In genomic region chr12:54079150-54079549, GRCh38 we compare ENCODE assay signal across 13 cellular contexts. TPM values are rescaled to one million over a fixed set of nuclear protein-coding genes. Genes with fewer than 3 reads are reported as not detected.
DNase-seq lines count a peak whose midpoint lies in the region; ATAC-seq and TF ChIP-seq lines count a peak whose summit lies in the region.
"Not testable (repeated sequence)": the region's sequence is repeated elsewhere in the genome, so short reads cannot be mapped to it uniquely, and the experiment has no call there.
"Had no signal": no experiment of that assay in that cellular context is flagged by ENCODE, and none has a peak within 500 bp of the region (broad histone marks: within the 10 kb centered on the region; RNA-seq: fewer than 3 reads in every experiment).

No MANE protein-coding gene starts in this region.

- not testable (repeated sequence) for H2AFZ ChIP-seq in hepatocyte

- not testable (repeated sequence) for H3K9ac ChIP-seq in duodenal mucosa (ENCODE audit: low read depth in 1 of 2, low read length in 2 of 2); rectal smooth muscle tissue (ENCODE audit: low read length)
- H3K9ac ChIP-seq in stomach smooth muscle (ENCODE audit: low read length in 2 of 2): peak overlapping the region in 1 of 2 donors; percentile 29

- TF ChIP-seq CTCF in AG10803 (conservative IDR thresholded peaks at IDR 0.05; ENCODE audit: low read length); hepatocyte (IDR thresholded peaks at IDR 0.05; ENCODE audit: poor library complexity): not testable (repeated sequence)

- peak overlapping the region in 2 of 3 donors; percentile 59 to 88 for H3K27ac Mint-ChIP-seq in IgD-negative memory B cell
- peak overlapping the region; percentile 5 for H3K27ac Mint-ChIP-seq in activated T-cell treated with anti-CD3 and anti-CD28 coated beads, Interleukin-2, amount 50 U/mL, for 72 hours
- H3K27ac Mint-ChIP-seq in naive B cell: peak overlapping the region in 5 of 6 donors; percentile 11 to 75 (median 57)

- H3K4me3 ChIP-seq in AG10803 (ENCODE audit: low read length) (peak overlapping the region; percentile 52), rectal smooth muscle tissue (ENCODE audit: low read length) (peak overlapping the region; percentile 32), stomach smooth muscle (ENCODE audit: low read length in 2 of 2) (peak overlapping the region in 1 of 2 donors; percentile 54)
- H3K4me3 ChIP-seq in duodenal mucosa (ENCODE audit: low read depth in 1 of 2, low read length in 2 of 2); hepatocyte: not testable (repeated sequence)

- DNase-seq in AG10803 (ENCODE audit: low read depth); activated T-cell treated with anti-CD3 and anti-CD28 coated beads, Interleukin-2, amount 50 U/mL, for 72 hours; hepatocyte (ENCODE audit: low spot score); naive B cell: not testable (repeated sequence)

- not testable (repeated sequence) for H3K36me3 Mint-ChIP-seq in IgD-negative memory B cell; activated T-cell treated with anti-CD3 and anti-CD28 coated beads, Interleukin-2, amount 50 U/mL, for 72 hours (ENCODE audit: insufficient read depth in 2 of 2); naive B cell

- not testable (repeated sequence) for H3K9me3 Mint-ChIP-seq in IgD-negative memory B cell; activated T-cell treated with anti-CD3 and anti-CD28 coated beads, Interleukin-2, amount 50 U/mL, for 72 hours; naive B cell

- H3K36me3 ChIP-seq in duodenal mucosa (ENCODE audit: control insufficient read depth in 1 of 2, insufficient read depth in 2 of 2, low read length in 2 of 2); hepatocyte (replicated peaks; ENCODE audit: insufficient read depth, low read depth); rectal smooth muscle tissue (ENCODE audit: control insufficient read depth, insufficient read depth, low read length); stomach smooth muscle (ENCODE audit: control insufficient read depth in 2 of 2, insufficient read depth in 2 of 2, low read length in 2 of 2): not testable (repeated sequence)

- H3K9me2 ChIP-seq in hepatocyte (replicated peaks; ENCODE audit: insufficient read depth): not testable (repeated sequence)

- peaks cover 17 to 32% (median 17%) of the 10 kb centered on the region in 3 donors for H3K4me1 Mint-ChIP-seq in IgD-negative memory B cell
- H3K4me1 Mint-ChIP-seq in activated T-cell treated with anti-CD3 and anti-CD28 coated beads, Interleukin-2, amount 50 U/mL, for 72 hours (ENCODE audit: low read depth): peaks cover 31% of the 10 kb centered on the region
- peaks cover 30 to 37% (median 33%) of the 10 kb centered on the region in 3 donors for H3K4me1 Mint-ChIP-seq in naive B cell

- peak overlapping the region; percentile 20 for H3K27ac ChIP-seq in duodenal mucosa (ENCODE audit: low read depth, low read length)
- peak overlapping the region; percentile 53 for H3K27ac ChIP-seq in hepatocyte
- H3K27ac ChIP-seq in rectal smooth muscle tissue (ENCODE audit: low read depth, low read length): peak overlapping the region; percentile 51
- H3K27ac ChIP-seq in stomach smooth muscle (ENCODE audit: low read length): peak overlapping the region; percentile 49

- peak overlapping the region; percentile 73 for H3K4me2 ChIP-seq in hepatocyte

- H3K27me3 ChIP-seq in duodenal mucosa (ENCODE audit: control insufficient read depth in 1 of 2, insufficient read depth in 2 of 2, low read length in 2 of 2); rectal smooth muscle tissue (ENCODE audit: control insufficient read depth, insufficient read depth, low read length); stomach smooth muscle (ENCODE audit: control insufficient read depth in 1 of 2, insufficient read depth in 2 of 2, low read length in 2 of 2): not testable (repeated sequence)
- peaks cover 19% of the 10 kb centered on the region for H3K27me3 ChIP-seq in hepatocyte

- H4K20me1 ChIP-seq in hepatocyte (ENCODE audit: insufficient read depth, poor library complexity, severe bottlenecking): not testable (repeated sequence)

- not testable (repeated sequence) for ATAC-seq in activated T-cell treated with anti-CD3 and anti-CD28 coated beads, Interleukin-2, amount 50 U/mL, for 72 hours (replicated peaks in 1 of 2); naive B cell (ENCODE audit: low read depth in 2 of 2)

- not testable (repeated sequence) for H3K79me2 ChIP-seq in hepatocyte

- not testable (repeated sequence) for H3K4me1 ChIP-seq in duodenal mucosa (ENCODE audit: control insufficient read depth in 1 of 2, insufficient read depth in 2 of 2, low read length in 2 of 2); hepatocyte (ENCODE audit: insufficient read depth); rectal smooth muscle tissue (ENCODE audit: control insufficient read depth, insufficient read depth, low read length); stomach smooth muscle (ENCODE audit: control insufficient read depth, insufficient read depth, low read length)

- not testable (repeated sequence) for H3K9me3 ChIP-seq in duodenal mucosa (ENCODE audit: control insufficient read depth in 1 of 2, low read length in 2 of 2); hepatocyte (ENCODE audit: low read depth); stomach smooth muscle (ENCODE audit: control insufficient read depth in 2 of 2, low read length in 2 of 2)

- not testable (repeated sequence) for H3K27me3 Mint-ChIP-seq in IgD-negative memory B cell; activated T-cell treated with anti-CD3 and anti-CD28 coated beads, Interleukin-2, amount 50 U/mL, for 72 hours (ENCODE audit: low read depth); naive B cell

- 40% methylated on average over 12 of the region's 13 CpGs for WGBS in hepatocyte (ENCODE audit: low lambda C conversion rate, missing lambda C conversion rate)

- H3K4me3 Mint-ChIP-seq in IgD-negative memory B cell (peak overlapping the region in 2 of 4 donors; percentile 22 to 80), naive B cell (peak overlapping the region in 6 of 8 donors; percentile 0 to 67 (median 32))
- H3K4me3 Mint-ChIP-seq in activated T-cell treated with anti-CD3 and anti-CD28 coated beads, Interleukin-2, amount 50 U/mL, for 72 hours: not testable (repeated sequence)

RNA-seq across cellular contexts. Expression of gene HOXC4, which starts 25.5 kb away (rescaled TPM):
- 2.3 TPM for polyA plus RNA-seq in IgD-negative memory B cell
- total RNA-seq in activated T-cell treated with anti-CD3 and anti-CD28 coated beads, Interleukin-2, amount 50 U/mL, for 72 hours: 1 to 10 TPM in 1 of 2 donors, under 1 TPM in 1; 1.00 to 1.1 TPM
- total RNA-seq in hepatocyte: 1.5 and 2.1 TPM in 2 replicates
- polyA plus RNA-seq in hepatocyte: 4.4 and 4.8 TPM in 2 replicates
- polyA plus RNA-seq in naive B cell (ENCODE audit: low read depth in 6 of 6): 1 to 10 TPM in 1 of 6 donors, under 1 TPM in 4, not detected in 1; 0.17 to 1.0 (median 0.42) TPM
- total RNA-seq: H7 had no signal

RNA-seq across cellular contexts. Expression of gene HOXC5, which starts 46.3 kb away (rescaled TPM):
- polyA plus RNA-seq in IgD-negative memory B cell (not detected), hepatocyte (0.18 and 1.1 TPM in 2 replicates), naive B cell (ENCODE audit: low read depth in 6 of 6) (not detected)
- not detected for total RNA-seq in activated T-cell treated with anti-CD3 and anti-CD28 coated beads, Interleukin-2, amount 50 U/mL, for 72 hours
- total RNA-seq in hepatocyte: 0.20 and 0.40 TPM in 2 replicates
- total RNA-seq: G401, GM12878, H7, MCF 10A, OCI-LY7 had no signal

RNA-seq across cellular contexts. Expression of gene HOXC6, which starts 50.9 kb away (rescaled TPM):
- polyA plus RNA-seq in IgD-negative memory B cell (not detected), hepatocyte (11.1 and 12.1 TPM in 2 replicates), naive B cell (ENCODE audit: low read depth in 6 of 6) (not detected)
- total RNA-seq in activated T-cell treated with anti-CD3 and anti-CD28 coated beads, Interleukin-2, amount 50 U/mL, for 72 hours: not detected
- total RNA-seq in hepatocyte: 2.6 and 4.5 TPM in 2 replicates
- total RNA-seq: H7 had no signal

Comparison
In these comparisons a context has a peak if more than half of its experiments do, and no peak if none do; other contexts are left out.
1. H3K27ac Mint-ChIP-seq: peak in every context shown above with its lines; median percentile 74 in IgD-negative memory B cell; 57 in naive B cell; 5 in activated T-cell treated with anti-CD3 and anti-CD28 coated beads, Interleukin-2, amount 50 U/mL, for 72 hours.
2. RNA of gene HOXC6, which starts 50.9 kb away (polyA plus RNA-seq): 11.1 to 12.1 TPM in hepatocyte; not detected in IgD-negative memory B cell (single experiment) and not detected in naive B cell; every median in the first group is over 10 times any median in the second.
3. Peak in every context shown above with its lines, with median percentiles within 50 percentile points of each other: H3K27ac ChIP-seq.